12 cellular contexts compared by ENCODE assay signal in genomic region chr1:193083365-193084088, GRCh38. TPM values are rescaled to one million over a fixed set of nuclear protein-coding genes. Genes with fewer than 3 reads are reported as not detected.
DNase-seq lines count a peak whose midpoint lies in the region; ATAC-seq and TF ChIP-seq lines count a peak whose summit lies in the region.
"Had no signal": no experiment of that assay in that cellular context is flagged by ENCODE, and none has a peak within 500 bp of the region (broad histone marks: within the 10 kb centered on the region; RNA-seq: fewer than 3 reads in every experiment).

No MANE protein-coding gene starts in this region.

- no peaks in the 10 kb centered on the region for H3K79me2 ChIP-seq in PC-3 (ENCODE audit: low read length)

- no peaks in the 10 kb centered on the region for H3F3A ChIP-seq in PC-3 (ENCODE audit: low read length, unreplicated experiment)

- no peak overlapping the region for H3K4me2 ChIP-seq in PC-3 (ENCODE audit: low read length)

- no peak overlapping the region for H3K27ac ChIP-seq in PC-3 (ENCODE audit: low read length)
- H3K27ac ChIP-seq: testis had no signal

- H3K36me3 ChIP-seq in PC-3 (ENCODE audit: low read depth, low read length), result peaks cover 21% of the 10 kb centered on the region

- no peak overlapping the region for H3K4me3 ChIP-seq in PC-3 (ENCODE audit: low read length)
- H3K4me3 ChIP-seq: testis had no signal

- no peaks in the 10 kb centered on the region for H3K9me2 ChIP-seq in PC-3 (replicated peaks; ENCODE audit: low read length)

- H3K4me1 ChIP-seq in PC-3 (ENCODE audit: insufficient read depth, low read length), result no peaks in the 10 kb centered on the region
- H3K4me1 ChIP-seq: testis had no signal

- intact Hi-C loops in PC-3 (cut with micrococcal nuclease), result no loop called here

- H3K9ac ChIP-seq in PC-3 (ENCODE audit: low read length), result no peak overlapping the region

- no peak overlapping the region for H2AFZ ChIP-seq in PC-3 (ENCODE audit: low read length)

- CTCF ChIA-PET in WTC11 (lab: Charles Lee) (no interaction called here), PC-3 (lab: Charles Lee) (no interaction called here)

- H3K27me3 Mint-ChIP-seq in WTC11 (ENCODE audit: low read depth), result no peaks in the 10 kb centered on the region
- H3K27me3 Mint-ChIP-seq: CD4-positive, alpha-beta memory T cell had no signal

- TF ChIP-seq CTCF in WTC11 (IDR thresholded peaks at IDR 0.05), result no peak
- TF ChIP-seq CTCF in PC-3 (conservative IDR thresholded peaks at IDR 0.05; ENCODE audit: low read depth, low read length), result no peak

- H4K20me1 ChIP-seq in PC-3 (ENCODE audit: low read length), result no peaks in the 10 kb centered on the region

- peaks cover 44% of the 10 kb centered on the region for H3K36me3 Mint-ChIP-seq in WTC11

- POLR2A ChIA-PET in WTC11 (lab: Charles Lee) (no interaction called here), PC-3 (lab: Charles Lee; ENCODE audit: unreplicated experiment) (no interaction called here)

- no peaks in the 10 kb centered on the region for H3K27me3 ChIP-seq in PC-3 (ENCODE audit: low read length)
- H3K27me3 ChIP-seq: testis had no signal

- H3K4me3 Mint-ChIP-seq in WTC11, result no peak overlapping the region
- H3K4me3 Mint-ChIP-seq: CD4-positive, alpha-beta memory T cell had no signal

- no TSS peak for BruUV-seq in PC-3 (replicated peaks; lab: Mats Ljungman, UMichigan)

- no peaks in the 10 kb centered on the region; the same call in 1 of the 2 replicates for H3K9me3 Mint-ChIP-seq in WTC11
- H3K9me3 Mint-ChIP-seq: CD4-positive, alpha-beta memory T cell had no signal

- no peak for DNase-seq in WTC11 (ENCODE audit: low spot score)
- DNase-seq in glomerular visceral epithelial cell (ENCODE audit: extremely low spot score), result no peak
- no peak for DNase-seq in PC-3
- DNase-seq in stimulated activated naive CD4-positive, alpha-beta T cell (lab: John Stamatoyannopoulos, UW), result no peak
- no peak for DNase-seq in SHP77 treated with DMSO at 0.1 percent for 48 hours (lab: John Stamatoyannopoulos, UW)
- DNase-seq: activated CD4-positive, alpha-beta T cell treated with anti-CD3 and anti-CD28 coated beads for 48 hours; CD4-positive, alpha-beta memory T cell; stimulated activated CD4-positive, alpha-beta T cell treated with anti-CD3 and anti-CD28 coated beads, Interleukin-4, amount 100 ng/mL, for 4 hours; testis had no signal

- H3K9me3 ChIP-seq in PC-3 (ENCODE audit: low read length), result no peaks in the 10 kb centered on the region
- H3K9me3 ChIP-seq: testis had no signal

- H3K27ac Mint-ChIP-seq in WTC11, result peak overlapping the region; percentile 69

- ATAC-seq in GM18861 (IDR thresholded peaks at IDR 0.05; ENCODE audit: unreplicated experiment), result peak; percentile 88
- ATAC-seq in GM21528 (IDR thresholded peaks at IDR 0.05; ENCODE audit: low FRiP score, unreplicated experiment), result peak; percentile 95
- peak; percentile 95 for ATAC-seq in HG03064 (IDR thresholded peaks at IDR 0.05; ENCODE audit: low read depth, unreplicated experiment)
- no peak for ATAC-seq in WTC11
- ATAC-seq in PC-3, result no peak

- H3K4me1 Mint-ChIP-seq in WTC11, result peaks cover 5% of the 10 kb centered on the region; the same call in 1 of the 2 replicates

TF ChIP-seq in WTC11, 78 proteins besides CTCF, POLR2A, EP300 and RAD21 (continues in another document):
- TF ChIP-seq FOXP4 (CRISPR knock-in tag; IDR thresholded peaks at IDR 0.05) (no peak), CREM (CRISPR knock-in tag; IDR thresholded peaks at IDR 0.05) (no peak), SOX15 (CRISPR knock-in tag; IDR thresholded peaks at IDR 0.05) (no peak), CBFB (CRISPR knock-in tag; IDR thresholded peaks at IDR 0.05; ENCODE audit: low read depth) (no peak), AR (CRISPR knock-in tag; IDR thresholded peaks at IDR 0.05) (no peak), IRF1 (CRISPR knock-in tag; IDR thresholded peaks at IDR 0.05) (no peak), NFYB (CRISPR knock-in tag; conservative IDR thresholded peaks at IDR 0.05; ENCODE audit: low read depth) (no peak), MXD4 (CRISPR knock-in tag; IDR thresholded peaks at IDR 0.05; ENCODE audit: borderline replicate concordance) (no peak), RORB (CRISPR knock-in tag; IDR thresholded peaks at IDR 0.05) (no peak), ETV6 (CRISPR knock-in tag; IDR thresholded peaks at IDR 0.05) (no peak), PRDM15 (CRISPR knock-in tag; IDR thresholded peaks at IDR 0.05) (no peak), GTF2I (CRISPR knock-in tag; conservative IDR thresholded peaks at IDR 0.05) (no peak)

RNA-seq across cellular contexts. Expression of gene GLRX2, which starts 21.7 kb away (rescaled TPM):
- 8.4 to 9.9 TPM (median 8.6 TPM) in 3 replicates for total RNA-seq in WTC11 (2021)
- 16.5 and 18.6 TPM in 2 replicates for total RNA-seq in PC-3 (2014; rRNA removed)

RNA-seq across cellular contexts. Expression of gene RO60, which starts 24.1 kb away (rescaled TPM):
- 79.9 to 86.4 TPM (median 84.7 TPM) in 3 replicates for total RNA-seq in WTC11 (2021)
- total RNA-seq in PC-3 (2014; rRNA removed), result 37.9 and 45.4 TPM in 2 replicates

RNA-seq across cellular contexts. Expression of gene UCHL5, which starts 24.4 kb away (rescaled TPM):
- total RNA-seq in WTC11 (2021) (31.6 to 41.5 TPM (median 32.8 TPM) in 3 replicates), PC-3 (2014; rRNA removed) (31.3 and 32.3 TPM in 2 replicates)

RNA-seq across cellular contexts. Expression of gene CDC73, which starts 38.3 kb away (rescaled TPM):
- total RNA-seq in WTC11 (2021) (50.7 to 57.1 TPM (median 51.6 TPM) in 3 replicates), PC-3 (2014; rRNA removed) (10.0 and 13.4 TPM in 2 replicates)

Comparison
In these comparisons a context has a peak if more than half of its experiments do, and no peak if none do; other contexts are left out.
1. ATAC-seq: peak in GM18861 (single experiment), GM21528 (single experiment) and HG03064 (single experiment); none in WTC11 (single experiment) and PC-3 (single experiment).